Comparison of ENCODE assay signal across 1 cellular context in genomic region chr2:70922591-70923234, GRCh38.
A peak's percentile ranks its signal among the peaks of the same experiment; 100 is the strongest.
TF ChIP-seq lines count a peak whose summit lies in the region.

No MANE protein-coding gene starts in this region.

TF ChIP-seq in HepG2, 621 proteins besides CTCF, POLR2A, EP300 and RAD21:
- TF ChIP-seq ZNF430 (CRISPR knock-in tag; IDR thresholded peaks at IDR 0.05) (no peak), ARNTL (CRISPR knock-in tag; IDR thresholded peaks at IDR 0.05) (no peak), ZKSCAN1 (IDR thresholded peaks at IDR 0.05; ENCODE audit: low read length) (0 out of 2 replicates have a peak, but pooled peaks have one; percentile 11), ZNF772 (CRISPR knock-in tag; IDR thresholded peaks at IDR 0.05) (no peak), NR2F1 (CRISPR knock-in tag; IDR thresholded peaks at IDR 0.05) (no peak), STAT5B (CRISPR knock-in tag; IDR thresholded peaks at IDR 0.05) (no peak), RFX3 (CRISPR knock-in tag; IDR thresholded peaks at IDR 0.05) (no peak), MIER3 (CRISPR knock-in tag; IDR thresholded peaks at IDR 0.05; ENCODE audit: borderline replicate concordance) (no peak), ZSCAN25 (CRISPR knock-in tag; IDR thresholded peaks at IDR 0.05) (peak; percentile 60; the same call in 1 of the 2 replicates), ZNF713 (CRISPR knock-in tag; IDR thresholded peaks at IDR 0.05) (no peak), TERF1 (CRISPR knock-in tag; IDR thresholded peaks at IDR 0.05) (no peak), YY1 (IDR thresholded peaks at IDR 0.05; ENCODE audit: insufficient read depth, insufficient replicate concordance, low read depth, low read length) (no peak), NRL (CRISPR knock-in tag; IDR thresholded peaks at IDR 0.05; ENCODE audit: borderline replicate concordance) (no peak), ZNF687 (CRISPR knock-in tag; IDR thresholded peaks at IDR 0.05) (peak; percentile 22; the same call in 1 of the 2 replicates), GTF3A (CRISPR knock-in tag; conservative IDR thresholded peaks at IDR 0.05) (no peak), DBP (CRISPR knock-in tag; IDR thresholded peaks at IDR 0.05; ENCODE audit: not compliant biosample characterization) (no peak), TFAP4 (IDR thresholded peaks at IDR 0.05; ENCODE audit: borderline replicate concordance, low read depth) (peak; percentile 31; the same call in 1 of the 2 replicates), ZNF605 (CRISPR knock-in tag; IDR thresholded peaks at IDR 0.05) (no peak), ZNF768 (CRISPR knock-in tag; IDR thresholded peaks at IDR 0.05) (peak; percentile 3; the same call in 1 of the 2 replicates), ZBTB38 (CRISPR knock-in tag; IDR thresholded peaks at IDR 0.05) (no peak), FOXP1 (IDR thresholded peaks at IDR 0.05) (no peak), FOXP1 (CRISPR knock-in tag; IDR thresholded peaks at IDR 0.05) (no peak), TIGD3 (CRISPR knock-in tag; IDR thresholded peaks at IDR 0.05; ENCODE audit: borderline replicate concordance) (no peak), ARID4A (CRISPR knock-in tag; IDR thresholded peaks at IDR 0.05; ENCODE audit: borderline replicate concordance) (no peak), ZBTB21 (CRISPR knock-in tag; IDR thresholded peaks at IDR 0.05) (no peak), HMG20A (CRISPR knock-in tag; IDR thresholded peaks at IDR 0.05; ENCODE audit: borderline replicate concordance) (no peak), GATAD2A (CRISPR knock-in tag; IDR thresholded peaks at IDR 0.05) (no peak), U2AF1 (optimal IDR thresholded peaks at IDR 0.05; ENCODE audit: low read depth, low read length) (no peak), THAP7 (CRISPR knock-in tag; IDR thresholded peaks at IDR 0.05) (no peak), ESRRA (CRISPR knock-in tag; IDR thresholded peaks at IDR 0.05; ENCODE audit: low read depth) (no peak), MTA3 (CRISPR knock-in tag; IDR thresholded peaks at IDR 0.05) (no peak), NFE2 (CRISPR knock-in tag; IDR thresholded peaks at IDR 0.05) (no peak)
TF ChIP-seq in HepG2: peak in this region for 5.
